Comparison of ENCODE assay signal across 8 cellular contexts in genomic region chr16:68083861-68084503, GRCh38. TPM values are rescaled to one million over a fixed set of nuclear protein-coding genes. Genes with fewer than 3 reads are reported as not detected.
DNase-seq lines count a peak whose midpoint lies in the region; ATAC-seq and TF ChIP-seq lines count a peak whose summit lies in the region.

No MANE protein-coding gene starts in this region.

- H3K9me3 Mint-ChIP-seq in activated T-cell treated with anti-CD3 and anti-CD28 coated beads, Interleukin-2, amount 50 U/mL, for 72 hours: no peaks in the 10 kb centered on the region
- no peaks in the 10 kb centered on the region for H3K9me3 Mint-ChIP-seq in activated T-helper 1 cell treated with anti-CD3 and anti-CD28 coated beads, Interleukin-12 subunit alpha, Interleukin-12 subunit beta, Interleukin-2, Interleukin-4 antibody, amounts not matched to agents 30 ng/mL and 10 ng/mL and 1 ng/mL, durations not matched to agents 14 hours and 24 hours and 36 hours

- intact Hi-C loops in activated T-helper 1 cell treated with anti-CD3 and anti-CD28 coated beads, Interleukin-12 subunit alpha, Interleukin-12 subunit beta, Interleukin-2, Interleukin-4 antibody, amounts not matched to agents 30 ng/mL and 10 ng/mL and 1 ng/mL, durations not matched to agents 14 hours and 24 hours and 36 hours (cut with micrococcal nuclease): loop anchor here (1.0 to 10.0 kb wide), 5 partner anchors 13 to 839 kb away; partner anchors contain the start of genes FHOD1, PRMT7, PSKH1 and PSMB10
- intact Hi-C loops in spleen (cut with DNase I; ENCODE audit: low total_unique reads): no loop called here

- TF ChIP-seq CTCF in spleen (IDR thresholded peaks at IDR 0.05 in 8 of 11, conservative IDR thresholded peaks at IDR 0.05 in 3 of 11): no peak
- no peak for TF ChIP-seq CTCF in GM10248 (IDR thresholded peaks at IDR 0.05; ENCODE audit: control extremely low read depth, extremely low read depth, low read depth, missing control alignments)

- H3K4me1 Mint-ChIP-seq in activated T-cell treated with anti-CD3 and anti-CD28 coated beads, Interleukin-2, amount 50 U/mL, for 72 hours (ENCODE audit: low read depth): peaks cover 68% of the 10 kb centered on the region
- peaks cover 73% of the 10 kb centered on the region for H3K4me1 Mint-ChIP-seq in activated T-helper 1 cell treated with anti-CD3 and anti-CD28 coated beads, Interleukin-12 subunit alpha, Interleukin-12 subunit beta, Interleukin-2, Interleukin-4 antibody, amounts not matched to agents 30 ng/mL and 10 ng/mL and 1 ng/mL, durations not matched to agents 14 hours and 24 hours and 36 hours (ENCODE audit: low read depth)

- POLR2A ChIA-PET in GM10248 (lab: Yijun Ruan, JAX): interaction anchor here (0.8 to 1.4 kb wide), 7 partner anchors 8 to 369 kb away, joined by 3 to 8 read pairs (median 4); partner anchors contain the start of genes PRMT7 and SLC7A6OS

- no CpG with 5 or more reads among the region's 21 CpGs for WGBS in iPS DF 6.9 (ENCODE audit: insufficient coverage, insufficient read length)
- WGBS in spleen, 5 donors: 49 to 59% (median 53%) methylated on average over 16 to 21 of the region's 21 CpGs

- H3K4me3 Mint-ChIP-seq in activated T-cell treated with anti-CD3 and anti-CD28 coated beads, Interleukin-2, amount 50 U/mL, for 72 hours: peak overlapping the region; percentile 82 to 84
- peak overlapping the region; percentile 85 for H3K4me3 Mint-ChIP-seq in activated T-helper 1 cell treated with anti-CD3 and anti-CD28 coated beads, Interleukin-12 subunit alpha, Interleukin-12 subunit beta, Interleukin-2, Interleukin-4 antibody, amounts not matched to agents 30 ng/mL and 10 ng/mL and 1 ng/mL, durations not matched to agents 14 hours and 24 hours and 36 hours

- H3K27me3 Mint-ChIP-seq in activated T-cell treated with anti-CD3 and anti-CD28 coated beads, Interleukin-2, amount 50 U/mL, for 72 hours (ENCODE audit: low read depth): no peaks in the 10 kb centered on the region
- H3K27me3 Mint-ChIP-seq in activated T-helper 1 cell treated with anti-CD3 and anti-CD28 coated beads, Interleukin-12 subunit alpha, Interleukin-12 subunit beta, Interleukin-2, Interleukin-4 antibody, amounts not matched to agents 30 ng/mL and 10 ng/mL and 1 ng/mL, durations not matched to agents 14 hours and 24 hours and 36 hours (ENCODE audit: insufficient read depth): peaks cover 2% of the 10 kb centered on the region

- H3K4me1 ChIP-seq in iPS DF 6.9 (ENCODE audit: control insufficient read depth, insufficient read depth, low read length) (peaks cover 2% of the 10 kb centered on the region; the same call in 1 of the 2 replicates), spleen (peaks cover 67 to 88% (median 83%) of the 10 kb centered on the region in 6 donors)

- H3K36me3 ChIP-seq in iPS DF 6.9 (ENCODE audit: control insufficient read depth, insufficient read depth, low read length): no peaks in the 10 kb centered on the region
- H3K36me3 ChIP-seq in spleen: peaks cover 0 to 4% (median 0%) of the 10 kb centered on the region in 6 donors
- H3K36me3 ChIP-seq in MG63: no peaks in the 10 kb centered on the region

- DNase-seq in activated T-cell treated with anti-CD3 and anti-CD28 coated beads, Interleukin-2, amount 50 U/mL, for 72 hours: no peak
- no peak for DNase-seq in activated T-cell treated with anti-CD3 and anti-CD28 coated beads, Interleukin-2, amount 50 U/mL, for 48 hours
- no peak for DNase-seq in activated T-helper 1 cell treated with anti-CD3 and anti-CD28 coated beads, Interleukin-12 subunit alpha, Interleukin-12 subunit beta, Interleukin-2, Interleukin-4 antibody, amounts not matched to agents 30 ng/mL and 10 ng/mL and 1 ng/mL, durations not matched to agents 14 hours and 24 hours and 36 hours (ENCODE audit: low spot score)
- no peak for DNase-seq in iPS DF 6.9 (ENCODE audit: low read depth, low spot score)
- DNase-seq in spleen: peak; percentile 92
- no peak for DNase-seq in MG63
- DNase-seq in GM10248 (ENCODE audit: extremely low spot score): no peak

- no peak for TF ChIP-seq POLR2A in spleen (IDR thresholded peaks at IDR 0.05)

- H3K27me3 ChIP-seq in iPS DF 6.9 (ENCODE audit: control insufficient read depth, insufficient read depth, low read length) (no peaks in the 10 kb centered on the region), spleen (replicated peaks in 1 of 7) (no peaks in the 10 kb centered on the region), MG63 (no peaks in the 10 kb centered on the region)

- no peaks in the 10 kb centered on the region for H3K9me3 ChIP-seq in iPS DF 6.9 (ENCODE audit: control insufficient read depth, insufficient read depth, low read length)
- H3K9me3 ChIP-seq in spleen: no peaks in the 10 kb centered on the region
- no peaks in the 10 kb centered on the region for H3K9me3 ChIP-seq in MG63

- peaks cover 4% of the 10 kb centered on the region in 2 donors for H3K36me3 Mint-ChIP-seq in activated T-cell treated with anti-CD3 and anti-CD28 coated beads, Interleukin-2, amount 50 U/mL, for 72 hours (ENCODE audit: insufficient read depth in 2 of 2)
- H3K36me3 Mint-ChIP-seq in activated T-helper 1 cell treated with anti-CD3 and anti-CD28 coated beads, Interleukin-12 subunit alpha, Interleukin-12 subunit beta, Interleukin-2, Interleukin-4 antibody, amounts not matched to agents 30 ng/mL and 10 ng/mL and 1 ng/mL, durations not matched to agents 14 hours and 24 hours and 36 hours (ENCODE audit: low read depth): peaks cover 11% of the 10 kb centered on the region

- H3K27ac Mint-ChIP-seq in activated T-cell treated with anti-CD3 and anti-CD28 coated beads, Interleukin-2, amount 50 U/mL, for 72 hours: peak overlapping the region; percentile 84
- peak overlapping the region; percentile 88 for H3K27ac Mint-ChIP-seq in activated T-helper 1 cell treated with anti-CD3 and anti-CD28 coated beads, Interleukin-12 subunit alpha, Interleukin-12 subunit beta, Interleukin-2, Interleukin-4 antibody, amounts not matched to agents 30 ng/mL and 10 ng/mL and 1 ng/mL, durations not matched to agents 14 hours and 24 hours and 36 hours

- CTCF ChIA-PET in GM10248 (lab: Yijun Ruan, JAX): interaction anchor here (1.1 to 4.9 kb wide), 15 partner anchors 9 to 537 kb away, joined by 3 to 32 read pairs (median 5); no protein-coding TSS in a partner anchor

- H3K27ac ChIP-seq in iPS DF 6.9 (ENCODE audit: low read length): no peak overlapping the region
- H3K27ac ChIP-seq in spleen: peak overlapping the region; percentile 89 to 99 (median 98)

- ATAC-seq in activated T-cell treated with anti-CD3 and anti-CD28 coated beads, Interleukin-2, amount 50 U/mL, for 72 hours (replicated peaks in 1 of 2): no peak
- ATAC-seq in GM18498 (IDR thresholded peaks at IDR 0.05; ENCODE audit: unreplicated experiment): no peak

- H3K4me3 ChIP-seq in iPS DF 6.9 (ENCODE audit: low read length): peak overlapping the region; percentile 46; the same call in 1 of the 2 replicates
- peak overlapping the region in 7 of 8 donors; percentile 40 to 95 (median 74) for H3K4me3 ChIP-seq in spleen
- H3K4me3 ChIP-seq in MG63: no peak overlapping the region

RNA-seq across cellular contexts. Expression of gene NFATC3, which starts 1.2 kb away (rescaled TPM):
- total RNA-seq in activated T-cell treated with anti-CD3 and anti-CD28 coated beads, Interleukin-2, amount 50 U/mL, for 72 hours: 10 to 100 TPM; 79.7 to 82.5 TPM
- total RNA-seq in activated T-helper 1 cell treated with anti-CD3 and anti-CD28 coated beads, Interleukin-12 subunit alpha, Interleukin-12 subunit beta, Interleukin-2, Interleukin-4 antibody, amounts not matched to agents 30 ng/mL and 10 ng/mL and 1 ng/mL, durations not matched to agents 14 hours and 24 hours and 36 hours: 152 and 157 TPM in 2 replicates
- 10 to 100 TPM; 64.4 to 89.7 (median 68.5) TPM for total RNA-seq in spleen
- 10 to 100 TPM; 12.4 to 13.1 (median 12.7) TPM for polyA plus RNA-seq in spleen
- 4.5 and 4.6 TPM in 2 replicates for total RNA-seq in MG63 (2014; rRNA removed; shearing (Covaris generic); ENCODE audit: low replicate concordance)

Comparison
In these comparisons a context has a peak if more than half of its experiments do, and no peak if none do; other contexts are left out.
1. RNA of gene NFATC3, which starts 1.2 kb away (total RNA-seq): 152 to 157 TPM in activated T-helper 1 cell treated with anti-CD3 and anti-CD28 coated beads, Interleukin-12 subunit alpha, Interleukin-12 subunit beta, Interleukin-2, Interleukin-4 antibody, amounts not matched to agents 30 ng/mL and 10 ng/mL and 1 ng/mL, durations not matched to agents 14 hours and 24 hours and 36 hours, 79.7 to 82.5 TPM in activated T-cell treated with anti-CD3 and anti-CD28 coated beads, Interleukin-2, amount 50 U/mL, for 72 hours and 64.4 to 89.7 TPM in spleen; 4.5 to 4.6 TPM in MG63; every median in the first group is over 10 times any median in the second.